Comparison of ENCODE assay signal across 30 cellular contexts in genomic region chr15:31108836-31109235, GRCh38. TPM values are rescaled to one million over a fixed set of nuclear protein-coding genes. Genes with fewer than 3 reads are reported as not detected.
"Had no signal": no experiment of that assay in that cellular context is flagged by ENCODE, and none has a peak within 500 bp of the region (broad histone marks: within the 10 kb centered on the region; RNA-seq: fewer than 3 reads in every experiment).

No MANE protein-coding gene starts in this region.

- H3K9me3 Mint-ChIP-seq: activated T-helper 17 cell treated with anti-CD3 and anti-CD28 coated beads, Interleukin-2, amount 50 U/mL, for 72 hours had no signal

- H3K4me3 ChIP-seq: ascending aorta, colonic mucosa, dorsolateral prefrontal cortex, esophagus squamous epithelium, heart left ventricle, lower lobe of right lung, upper lobe of left lung had no signal

- H3K9me3 ChIP-seq: ascending aorta, colonic mucosa, esophagus squamous epithelium, lower lobe of right lung, upper lobe of left lung had no signal

- H3K27me3 ChIP-seq: ascending aorta, colonic mucosa, dorsolateral prefrontal cortex, esophagus squamous epithelium, heart left ventricle, upper lobe of left lung had no signal

- H3K27ac ChIP-seq: ascending aorta, colonic mucosa, dorsolateral prefrontal cortex, esophagus squamous epithelium, heart left ventricle, lower lobe of right lung, upper lobe of left lung had no signal

- H3K36me3 ChIP-seq: ascending aorta, colonic mucosa, esophagus squamous epithelium, heart left ventricle, lower lobe of right lung, upper lobe of left lung had no signal

- H3K27ac Mint-ChIP-seq: activated B cell treated with CpG ODN at 0.5 μM for 24 hours; activated CD4-positive, alpha-beta T cell treated with anti-CD3 and anti-CD28 coated beads for 36 hours; activated naive CD4-positive, alpha-beta T cell treated with anti-CD3 and anti-CD28 coated beads, Interleukin-2, amount 50 U/mL, for 72 hours; activated T-cell treated with anti-CD3 and anti-CD28 coated beads, Interleukin-2, amount 50 U/mL, for 24 hours; activated T-helper 17 cell treated with anti-CD3 and anti-CD28 coated beads, Interleukin-2, amount 50 U/mL, for 72 hours had no signal

- H3K4me1 Mint-ChIP-seq: activated B cell treated with CpG ODN at 0.5 μM for 24 hours; activated CD4-positive, alpha-beta T cell treated with anti-CD3 and anti-CD28 coated beads for 36 hours; activated T-helper 17 cell treated with anti-CD3 and anti-CD28 coated beads, Interleukin-2, amount 50 U/mL, for 72 hours had no signal

- DNase-seq: activated B cell treated with CpG ODN at 0.5 μM for 24 hours; activated CD4-positive, alpha-beta T cell treated with anti-CD3 and anti-CD28 coated beads for 36 hours; activated CD4-positive, alpha-beta T cell treated with anti-CD3 and anti-CD28 coated beads, Interleukin-2, amount 50 U/mL, for 4 hours; activated CD8-positive, alpha-beta memory T cell treated with anti-CD3 and anti-CD28 coated beads for 24 hours; activated CD8-positive, alpha-beta memory T cell treated with anti-CD3 and anti-CD28 coated beads, Interleukin-2, amount 50 U/mL, for 4 hours; activated T-cell treated with anti-CD3 and anti-CD28 coated beads, Interleukin-2, amount 50 U/mL, for 24 hours; central memory CD4-positive, alpha-beta T cell; colonic mucosa; dorsolateral prefrontal cortex; esophagus squamous epithelium; heart left ventricle; kidney; lower lobe of right lung; naive B cell; occipital lobe; stimulated activated CD4-positive, alpha-beta T cell treated with anti-CD3 and anti-CD28 coated beads, Interleukin-4, amount 100 ng/mL, for 1 hour; stimulated activated naive CD8-positive, alpha-beta T cell treated with anti-CD3 and anti-CD28 coated beads, Interleukin-15, Interleukin-2, amounts not matched to agents 100 U/mL and 50 U/mL, for 24 hours; T-helper 9 cell; upper lobe of left lung had no signal

- H3K4me3 Mint-ChIP-seq: activated B cell treated with CpG ODN at 0.5 μM for 24 hours; activated CD4-positive, alpha-beta T cell treated with anti-CD3 and anti-CD28 coated beads for 36 hours; activated T-cell treated with anti-CD3 and anti-CD28 coated beads, Interleukin-2, amount 50 U/mL, for 24 hours; activated T-helper 17 cell treated with anti-CD3 and anti-CD28 coated beads, Interleukin-2, amount 50 U/mL, for 72 hours; naive B cell had no signal

- ATAC-seq: activated CD4-positive, alpha-beta T cell treated with anti-CD3 and anti-CD28 coated beads for 36 hours; activated naive CD4-positive, alpha-beta T cell treated with anti-CD3 and anti-CD28 coated beads, Interleukin-2, amount 50 U/mL, for 72 hours; activated T-helper 17 cell treated with anti-CD3 and anti-CD28 coated beads, Interleukin-2, amount 50 U/mL, for 72 hours; heart left ventricle; left lobe of liver; lower lobe of right lung; sciatic nerve; stimulated activated naive CD8-positive, alpha-beta T cell treated with anti-CD3 and anti-CD28 coated beads, Interleukin-15, Interleukin-2, amounts not matched to agents 100 U/mL and 50 U/mL, for 24 hours had no signal

- H3K4me1 ChIP-seq: ascending aorta, colonic mucosa, heart left ventricle, lower lobe of right lung, upper lobe of left lung had no signal

RNA-seq across cellular contexts. Expression of gene TRPM1, which starts 7.3 kb away (rescaled TPM):
- total RNA-seq: activated B cell treated with CpG ODN at 0.5 μM for 24 hours; activated CD4-positive, alpha-beta T cell treated with anti-CD3 and anti-CD28 coated beads for 36 hours; activated naive CD4-positive, alpha-beta T cell treated with anti-CD3 and anti-CD28 coated beads, Interleukin-2, amount 50 U/mL, for 72 hours; activated T-helper 17 cell treated with anti-CD3 and anti-CD28 coated beads, Interleukin-2, amount 50 U/mL, for 72 hours; ascending aorta; colonic mucosa; esophagus squamous epithelium; heart left ventricle; kidney; lower lobe of right lung; mucosa of gallbladder; occipital lobe; posterior vena cava; renal cortical epithelial cell; sciatic nerve; subcutaneous adipose tissue; T-helper 1 cell treated with Interleukin-12 subunit alpha and Interleukin-12 subunit beta and Interleukin-4 antibody, amounts not matched to agents 30 ng/mL and 1 ng/mL, for 36 hours; upper lobe of left lung had no signal
- polyA plus RNA-seq: neural cell had no signal
